In the genomic region with DNA sequence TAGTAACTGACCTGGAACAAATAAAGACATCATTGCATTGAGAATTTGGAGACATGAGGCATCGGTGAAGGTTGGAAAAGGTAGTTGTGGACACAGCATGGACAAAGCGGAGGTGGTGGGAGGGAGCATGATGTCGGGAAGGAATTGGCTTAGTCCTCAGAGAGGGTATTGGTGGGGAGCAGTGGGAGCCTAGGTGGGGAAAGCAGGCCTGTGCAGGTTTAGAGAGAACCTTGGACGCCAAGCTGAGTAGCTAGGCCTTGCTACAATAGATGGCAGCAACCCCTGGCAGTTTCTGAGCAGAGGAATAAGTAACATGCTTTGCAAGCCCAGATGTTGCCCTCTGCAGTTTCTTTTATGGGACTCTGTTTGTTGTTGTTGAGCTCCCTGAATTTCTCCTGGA, we compare ENCODE assay signal across 24 cellular contexts.
"Had no signal": no experiment of that assay in that cellular context is flagged by ENCODE, and none has a peak within 500 bp of the region (broad histone marks: within the 10 kb centered on the region; RNA-seq: fewer than 3 reads in every experiment).

No MANE protein-coding gene starts in this region.

- H3K4me1 ChIP-seq: colonic mucosa, esophagus squamous epithelium, foreskin keratinocyte, gastrocnemius medialis, gastroesophageal sphincter, heart left ventricle, heart right ventricle had no signal

- H3K9me3 Mint-ChIP-seq: dendritic cell treated with granulocyte-macrophage colony-stimulating factor and Interleukin-4, amounts not matched to agents 40 ng/mL and 50 ng/mL, for 4 days; endodermal cell had no signal

- H3K4me2 ChIP-seq: hepatocyte had no signal

- H2AFZ ChIP-seq: hepatocyte had no signal

- H3K36me3 ChIP-seq: colonic mucosa, esophagus squamous epithelium, gastrocnemius medialis, gastroesophageal sphincter, heart left ventricle, heart right ventricle had no signal

- DNase-seq: colonic mucosa; cortex of kidney; dermis blood vessel endothelial cell; dorsolateral prefrontal cortex; effector CD4-positive, alpha-beta T cell; effector CD8-positive, alpha-beta T cell; effector memory CD4-positive, alpha-beta T cell; effector memory CD8-positive, alpha-beta T cell; endodermal cell; erythroblast; esophagus squamous epithelium; foreskin fibroblast; foreskin keratinocyte; foreskin melanocyte; gastrocnemius medialis; glutamatergic neuron; head of caudate nucleus; heart left ventricle; heart right ventricle had no signal

- H3K4me3 Mint-ChIP-seq: dendritic cell treated with granulocyte-macrophage colony-stimulating factor and Interleukin-4, amounts not matched to agents 40 ng/mL and 50 ng/mL, for 4 days; effector memory CD8-positive, alpha-beta T cell; endodermal cell had no signal

- H3K79me2 ChIP-seq: hepatocyte had no signal

- H3K27me3 ChIP-seq: colonic mucosa, esophagus squamous epithelium, foreskin keratinocyte, gastrocnemius medialis, gastroesophageal sphincter, heart left ventricle, hepatocyte had no signal

- H3K27ac ChIP-seq: colonic mucosa, coronary artery, dorsolateral prefrontal cortex, epithelial cell of prostate, esophagus squamous epithelium, foreskin keratinocyte, gastrocnemius medialis, gastroesophageal sphincter, heart left ventricle, heart right ventricle, hepatocyte had no signal

- H3K4me3 ChIP-seq: colonic mucosa, coronary artery, dorsolateral prefrontal cortex, esophagus squamous epithelium, gastrocnemius medialis, gastroesophageal sphincter, heart left ventricle, heart right ventricle, hepatocyte had no signal

- H3K9me3 ChIP-seq: colonic mucosa, esophagus squamous epithelium, gastrocnemius medialis, gastroesophageal sphincter, heart left ventricle, heart right ventricle had no signal

- H3K27me3 Mint-ChIP-seq: dendritic cell treated with granulocyte-macrophage colony-stimulating factor and Interleukin-4, amounts not matched to agents 40 ng/mL and 50 ng/mL, for 4 days; effector memory CD8-positive, alpha-beta T cell had no signal

- H3K27ac Mint-ChIP-seq: dendritic cell treated with granulocyte-macrophage colony-stimulating factor and Interleukin-4, amounts not matched to agents 40 ng/mL and 50 ng/mL, for 4 days; effector memory CD8-positive, alpha-beta T cell; endodermal cell had no signal
